Comparison of ENCODE assay signal across 1 cellular context in the genomic region with DNA sequence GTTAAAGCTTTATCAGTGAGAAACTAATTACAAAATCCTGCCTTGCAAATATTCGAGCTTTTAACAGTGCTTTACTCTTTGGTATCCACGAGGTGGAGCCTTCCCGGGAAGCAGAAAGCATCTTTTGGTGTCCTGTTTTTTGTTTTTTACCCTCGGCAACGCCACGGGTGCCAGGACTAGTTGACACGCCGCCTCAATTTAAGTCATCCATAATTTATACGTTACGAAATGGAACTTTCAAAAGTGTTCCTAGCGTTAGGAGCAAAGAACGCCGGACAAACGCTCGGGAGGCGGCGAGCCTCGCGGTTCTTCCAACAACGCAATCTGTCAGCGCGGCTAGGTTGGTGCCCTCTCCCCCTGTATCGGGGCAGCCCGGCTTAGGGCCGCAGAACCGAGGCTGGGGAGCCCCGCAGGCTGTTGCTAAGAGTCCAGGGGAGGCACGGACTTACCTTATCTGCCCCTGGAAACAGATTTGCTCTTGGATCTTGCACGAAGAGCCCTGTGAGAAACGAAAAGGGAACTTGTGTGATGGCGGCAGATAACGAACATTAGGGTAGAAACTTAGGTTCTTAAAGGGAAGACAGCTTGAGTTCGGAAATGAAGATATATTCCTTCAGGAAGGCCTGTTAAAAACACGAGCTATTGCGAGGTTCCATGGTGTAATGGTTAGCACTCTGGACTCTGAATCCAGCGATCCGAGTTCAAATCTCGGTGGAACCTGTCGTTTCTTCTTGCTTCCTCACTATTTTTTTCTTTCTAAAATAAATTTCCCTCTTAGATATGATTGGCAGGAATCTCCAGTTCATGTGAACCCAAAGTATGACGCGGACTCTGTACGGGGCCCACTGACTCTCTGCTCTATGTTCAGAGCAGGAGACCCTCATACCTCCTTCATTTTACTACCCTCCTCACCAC.
A peak's percentile ranks its signal among the peaks of the same experiment; 100 is the strongest.
TF ChIP-seq lines count a peak whose summit lies in the region.

No MANE protein-coding gene starts in this region.

TF ChIP-seq in SK-N-SH, 30 proteins besides CTCF, POLR2A, EP300 and RAD21 (continued from another document):
- TF ChIP-seq IRF3 (IDR thresholded peaks at IDR 0.05; ENCODE audit: low read depth, low read length) = no peak
- TF ChIP-seq ELF1 (IDR thresholded peaks at IDR 0.05) = no peak
- TF ChIP-seq, protein P1, sequence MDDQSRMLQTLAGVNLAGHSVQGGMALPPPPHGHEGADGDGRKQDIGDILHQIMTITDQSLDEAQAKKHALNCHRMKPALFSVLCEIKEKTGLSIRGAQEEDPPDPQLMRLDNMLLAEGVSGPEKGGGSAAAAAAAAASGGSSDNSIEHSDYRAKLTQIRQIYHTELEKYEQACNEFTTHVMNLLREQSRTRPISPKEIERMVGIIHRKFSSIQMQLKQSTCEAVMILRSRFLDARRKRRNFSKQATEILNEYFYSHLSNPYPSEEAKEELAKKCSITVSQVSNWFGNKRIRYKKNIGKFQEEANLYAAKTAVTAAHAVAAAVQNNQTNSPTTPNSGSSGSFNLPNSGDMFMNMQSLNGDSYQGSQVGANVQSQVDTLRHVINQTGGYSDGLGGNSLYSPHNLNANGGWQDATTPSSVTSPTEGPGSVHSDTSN (IDR thresholded peaks at IDR 0.05) = 0 out of 2 replicates have a peak, but pooled peaks have one; percentile 19
- TF ChIP-seq MAX (IDR thresholded peaks at IDR 0.05; ENCODE audit: low read depth) = 0 out of 2 replicates have a peak, but pooled peaks have one; percentile 17
- TF ChIP-seq GABPA (IDR thresholded peaks at IDR 0.05; ENCODE audit: low read depth) = no peak
- TF ChIP-seq JUND (IDR thresholded peaks at IDR 0.05) = no peak
- no peak for TF ChIP-seq TCF12 (IDR thresholded peaks at IDR 0.05)
- TF ChIP-seq MXI1 (IDR thresholded peaks at IDR 0.05; ENCODE audit: low read depth, low read length) = peak; percentile 34; the same call in 1 of the 2 replicates
- TF ChIP-seq SMC3 (IDR thresholded peaks at IDR 0.05; ENCODE audit: low read depth, low read length) = peak; percentile 74
- no peak; the same call in 1 of the 2 replicates for TF ChIP-seq TAF1 (IDR thresholded peaks at IDR 0.05; ENCODE audit: borderline replicate concordance, low read depth, low read length)
- TF ChIP-seq TEAD4 (IDR thresholded peaks at IDR 0.05; ENCODE audit: borderline replicate concordance, insufficient read depth) = peak; percentile 75; the same call in 1 of the 2 replicates
- TF ChIP-seq RFX5 (IDR thresholded peaks at IDR 0.05; ENCODE audit: low read length) = no peak
- 0 out of 2 replicates have a peak, but pooled peaks have one; percentile 24 for TF ChIP-seq SIN3A (IDR thresholded peaks at IDR 0.05; ENCODE audit: borderline replicate concordance, low read depth, low read length)
